ENCODE assay signal across 2 cellular contexts in genomic region chr12:132593521-132593920, GRCh38.
TF ChIP-seq lines count a peak whose summit lies in the region.

No MANE protein-coding gene starts in this region.

TF ChIP-seq in IMR-90, 13 proteins besides CTCF, POLR2A, EP300 and RAD21:
- no peak for TF ChIP-seq BHLHE40 (IDR thresholded peaks at IDR 0.05; ENCODE audit: low read depth, low read length)
- no peak for TF ChIP-seq MAFK (IDR thresholded peaks at IDR 0.05; ENCODE audit: low read depth, low read length)
- TF ChIP-seq ELK1 (IDR thresholded peaks at IDR 0.05; ENCODE audit: borderline replicate concordance, low read depth, low read length), result no peak
- no peak for TF ChIP-seq MAZ (IDR thresholded peaks at IDR 0.05; ENCODE audit: borderline replicate concordance, low read depth, low read length)
- no peak for TF ChIP-seq RCOR1 (IDR thresholded peaks at IDR 0.05; ENCODE audit: insufficient replicate concordance, low read length)
- no peak for TF ChIP-seq FOS (IDR thresholded peaks at IDR 0.05; ENCODE audit: low read depth, low read length)
- TF ChIP-seq CEBPB (IDR thresholded peaks at IDR 0.05; ENCODE audit: low read depth, low read length), result no peak
- no peak for TF ChIP-seq CHD1 (IDR thresholded peaks at IDR 0.05; ENCODE audit: low read depth, low read length)
- no peak for TF ChIP-seq USF2 (IDR thresholded peaks at IDR 0.05; ENCODE audit: low read depth, low read length)
- no peak for TF ChIP-seq NFE2L2 (IDR thresholded peaks at IDR 0.05; ENCODE audit: low read depth, low read length)
- TF ChIP-seq SMC3 (IDR thresholded peaks at IDR 0.05; ENCODE audit: low read depth, low read length), result no peak
- no peak for TF ChIP-seq MXI1 (IDR thresholded peaks at IDR 0.05; ENCODE audit: borderline replicate concordance, low read depth, low read length)
- TF ChIP-seq RFX5 (IDR thresholded peaks at IDR 0.05; ENCODE audit: low read depth, low read length), result no peak

TF ChIP-seq in SK-N-SH, 30 proteins besides CTCF, POLR2A, EP300 and RAD21:
- TF ChIP-seq SIN3A (IDR thresholded peaks at IDR 0.05; ENCODE audit: borderline replicate concordance, low read depth, low read length) (no peak), CHD2 (IDR thresholded peaks at IDR 0.05; ENCODE audit: low read length, partially characterized antibody) (peak; percentile 12)
